32 cellular contexts compared by ENCODE assay signal in genomic region chr6:114446342-114446741, GRCh38.
"Had no signal": no experiment of that assay in that cellular context is flagged by ENCODE, and none has a peak within 500 bp of the region (broad histone marks: within the 10 kb centered on the region; RNA-seq: fewer than 3 reads in every experiment).

No MANE protein-coding gene starts in this region.

- H3K9me3 ChIP-seq: ascending aorta, upper lobe of left lung, vagina had no signal

- H3K9me3 Mint-ChIP-seq: activated naive CD4-positive, alpha-beta T cell treated with anti-CD3 and anti-CD28 coated beads, Interleukin-2, amount 10 ng/mL, durations not matched to agents 7 days and 5 days; activated naive CD8-positive, alpha-beta T cell treated with anti-CD3 and anti-CD28 coated beads, Interleukin-2, amount 10 ng/mL, durations not matched to agents 7 days and 5 days; brain; nephron had no signal

- H3K4me3 ChIP-seq: ascending aorta, cardiac muscle cell, coronary artery, dorsolateral prefrontal cortex, skin epidermis, upper lobe of left lung, vagina had no signal

- H3K4me3 Mint-ChIP-seq: activated naive CD4-positive, alpha-beta T cell treated with anti-CD3 and anti-CD28 coated beads, Interleukin-2, amount 10 ng/mL, durations not matched to agents 7 days and 5 days; activated naive CD8-positive, alpha-beta T cell treated with anti-CD3 and anti-CD28 coated beads, Interleukin-2, amount 10 ng/mL, durations not matched to agents 7 days and 5 days; brain; nephron had no signal

- FAIRE-seq: frontal cortex, islet of Langerhans, TTC549 had no signal

- H3K27ac Mint-ChIP-seq: activated naive CD4-positive, alpha-beta T cell treated with anti-CD3 and anti-CD28 coated beads, Interleukin-2, amount 10 ng/mL, durations not matched to agents 7 days and 5 days; activated naive CD8-positive, alpha-beta T cell treated with anti-CD3 and anti-CD28 coated beads, Interleukin-2, amount 10 ng/mL, durations not matched to agents 7 days and 5 days; brain; nephron; progenitor cell of endocrine pancreas had no signal

- H3K36me3 Mint-ChIP-seq: activated naive CD4-positive, alpha-beta T cell treated with anti-CD3 and anti-CD28 coated beads, Interleukin-2, amount 10 ng/mL, durations not matched to agents 7 days and 5 days; activated naive CD8-positive, alpha-beta T cell treated with anti-CD3 and anti-CD28 coated beads, Interleukin-2, amount 10 ng/mL, durations not matched to agents 7 days and 5 days; brain had no signal

- H3K27me3 Mint-ChIP-seq: activated naive CD4-positive, alpha-beta T cell treated with anti-CD3 and anti-CD28 coated beads, Interleukin-2, amount 10 ng/mL, durations not matched to agents 7 days and 5 days; activated naive CD8-positive, alpha-beta T cell treated with anti-CD3 and anti-CD28 coated beads, Interleukin-2, amount 10 ng/mL, durations not matched to agents 7 days and 5 days had no signal

- DNase-seq: activated CD4-positive, alpha-beta T cell treated with anti-CD3 and anti-CD28 coated beads for 48 hours; activated CD4-positive, alpha-beta T cell treated with anti-CD3 and anti-CD28 coated beads, Interleukin-2, amount 50 U/mL, for 48 hours; activated CD8-positive, alpha-beta memory T cell treated with anti-CD3 and anti-CD28 coated beads for 24 hours; activated CD8-positive, alpha-beta memory T cell treated with anti-CD3 and anti-CD28 coated beads, Interleukin-2, amount 50 U/mL, for 4 hours; activated gamma-delta T cell; activated naive CD4-positive, alpha-beta T cell treated with anti-CD3 and anti-CD28 coated beads, Interleukin-2, amount 10 ng/mL, durations not matched to agents 7 days and 5 days; activated naive CD8-positive, alpha-beta T cell treated with anti-CD3 and anti-CD28 coated beads, Interleukin-2, amount 10 ng/mL, durations not matched to agents 7 days and 5 days; activated T-cell treated with anti-CD3 and anti-CD28 coated beads, Interleukin-2, amount 50 U/mL, for 1 hour; cerebellar nuclear complex; dorsolateral prefrontal cortex; effector memory CD4-positive, alpha-beta T cell; left ventricle myocardium superior; retina; stimulated activated CD4-positive, alpha-beta T cell treated with anti-CD3 and anti-CD28 coated beads, Interleukin-12 subunit alpha, Interleukin-12 subunit beta, amount 100 ng/mL, for 4 hours; stimulated activated CD4-positive, alpha-beta T cell treated with anti-CD3 and anti-CD28 coated beads, Interleukin-4, amount 100 ng/mL, for 1 hour; stimulated activated naive CD8-positive, alpha-beta T cell treated with anti-CD3 and anti-CD28 coated beads, Interleukin-15, Interleukin-2, amounts not matched to agents 100 U/mL and 50 U/mL, for 24 hours; T-helper 9 cell; upper lobe of left lung had no signal

- H3K27ac ChIP-seq: ascending aorta, cardiac muscle cell, coronary artery, dorsolateral prefrontal cortex, skin epidermis, upper lobe of left lung, vagina, VCaP had no signal

- H3K4me1 ChIP-seq: ascending aorta, upper lobe of left lung, vagina had no signal

- H3K27me3 ChIP-seq: ascending aorta, cardiac muscle cell, dorsolateral prefrontal cortex, upper lobe of left lung, vagina had no signal

- ATAC-seq: activated CD4-positive, CD25-positive, alpha-beta regulatory T cell treated with anti-CD3 and anti-CD28 coated beads, Interleukin-2, amount 50 U/mL, for 24 hours; left ventricle myocardium superior; sciatic nerve; stimulated activated naive CD8-positive, alpha-beta T cell treated with anti-CD3 and anti-CD28 coated beads, Interleukin-15, Interleukin-2, amounts not matched to agents 100 U/mL and 50 U/mL, for 24 hours had no signal

- H3K4me1 Mint-ChIP-seq: activated naive CD4-positive, alpha-beta T cell treated with anti-CD3 and anti-CD28 coated beads, Interleukin-2, amount 10 ng/mL, durations not matched to agents 7 days and 5 days; activated naive CD8-positive, alpha-beta T cell treated with anti-CD3 and anti-CD28 coated beads, Interleukin-2, amount 10 ng/mL, durations not matched to agents 7 days and 5 days; nephron had no signal

- H3K36me3 ChIP-seq: ascending aorta, cardiac muscle cell, upper lobe of left lung, vagina had no signal
